In genomic region chr2:62485780-62486765, GRCh38 we compare ENCODE assay signal across 13 cellular contexts. TPM values are rescaled to one million over a fixed set of nuclear protein-coding genes. Genes with fewer than 3 reads are reported as not detected.
A peak's percentile ranks its signal among the peaks of the same experiment; 100 is the strongest.
DNase-seq lines count a peak whose midpoint lies in the region; ATAC-seq and TF ChIP-seq lines count a peak whose summit lies in the region.
"Had no signal": no experiment of that assay in that cellular context is flagged by ENCODE, and none has a peak within 500 bp of the region (broad histone marks: within the 10 kb centered on the region; RNA-seq: fewer than 3 reads in every experiment).

No MANE protein-coding gene starts in this region.

- no peak for TF ChIP-seq CTCF in GM23338 (conservative IDR thresholded peaks at IDR 0.05; ENCODE audit: low read depth in 2 of 2)
- TF ChIP-seq CTCF in breast epithelium (IDR thresholded peaks at IDR 0.05) = no peak
- TF ChIP-seq CTCF in heart right ventricle (IDR thresholded peaks at IDR 0.05) = no peak
- TF ChIP-seq CTCF in progenitor cell of endocrine pancreas (IDR thresholded peaks at IDR 0.05; ENCODE audit: unreplicated experiment) = no peak

- no peak for DNase-seq in GM23338 (ENCODE audit: low spot score)
- no peak for DNase-seq in breast epithelium (ENCODE audit: low spot score in 2 of 2)
- no peak for DNase-seq in heart right ventricle
- DNase-seq in progenitor cell of endocrine pancreas (ENCODE audit: low spot score, unreplicated experiment) = no peak
- DNase-seq in AG08396 (ENCODE audit: low spot score) = no peak
- no peak for DNase-seq in kidney glomerular epithelial cell (lab: John Stamatoyannopoulos, UW)
- DNase-seq in NCI-H1436 (lab: John Stamatoyannopoulos, UW) = no peak
- DNase-seq in hypothalamus (lab: John Stamatoyannopoulos, UW) = no peak
- DNase-seq: activated CD8-positive, alpha-beta T cell treated with anti-CD3 and anti-CD28 coated beads, Interleukin-2, amount 10 ng/mL, durations not matched to agents 7 days and 5 days; activated naive CD4-positive, alpha-beta T cell; stimulated activated CD4-positive, alpha-beta T cell treated with anti-CD3 and anti-CD28 coated beads, Interleukin-12 subunit alpha, Interleukin-12 subunit beta, amount 100 ng/mL, for 4 hours; T1000 had no signal

- H3K36me3 Mint-ChIP-seq in GM23338 (ENCODE audit: low read depth) (no peaks in the 10 kb centered on the region), progenitor cell of endocrine pancreas (ENCODE audit: insufficient read depth) (no peaks in the 10 kb centered on the region)
- H3K36me3 Mint-ChIP-seq: neural progenitor cell had no signal

- H3K4me2 ChIP-seq in GM23338 = no peak overlapping the region
- H3K4me2 ChIP-seq: neural progenitor cell had no signal

- no peaks in the 10 kb centered on the region for H3K79me2 ChIP-seq in GM23338 (replicated peaks; ENCODE audit: insufficient read depth)

- H3K9me2 ChIP-seq in GM23338 (ENCODE audit: insufficient read depth) = no peaks in the 10 kb centered on the region

- no peaks in the 10 kb centered on the region for H4K20me1 ChIP-seq in GM23338 (replicated peaks; ENCODE audit: insufficient read depth)

- H3K27ac ChIP-seq in GM23338 (ENCODE audit: low read depth) (no peak overlapping the region), breast epithelium (peak overlapping the region; percentile 6 to 48), heart right ventricle (peak overlapping the region in 9 of 10 donors; percentile 14 to 58 (median 30))
- H3K27ac ChIP-seq: neural progenitor cell had no signal

- intact Hi-C loops in breast epithelium (cut with DNase I; ENCODE audit: low total_unique reads) = no loop called here
- intact Hi-C loops in heart right ventricle (cut with DNase I) = no loop called here

- H3K9me3 ChIP-seq in breast epithelium (no peaks in the 10 kb centered on the region), heart right ventricle (no peaks in the 10 kb centered on the region)

- H3K4me3 Mint-ChIP-seq in GM23338 = no peak overlapping the region
- H3K4me3 Mint-ChIP-seq in progenitor cell of endocrine pancreas (ENCODE audit: low read depth) = no peak overlapping the region
- H3K4me3 Mint-ChIP-seq: activated CD8-positive, alpha-beta T cell treated with anti-CD3 and anti-CD28 coated beads, Interleukin-2, amount 10 ng/mL, durations not matched to agents 7 days and 5 days; neural progenitor cell had no signal

- no peak for TF ChIP-seq POLR2A in breast epithelium (IDR thresholded peaks at IDR 0.05)

- H2AFZ ChIP-seq in GM23338 = peak overlapping the region; percentile 83; the same call in 1 of the 2 replicates
- H2AFZ ChIP-seq: neural progenitor cell had no signal

- H3K4me1 Mint-ChIP-seq in GM23338 (peaks cover 15% of the 10 kb centered on the region), progenitor cell of endocrine pancreas (ENCODE audit: low read depth) (peaks cover 12% of the 10 kb centered on the region)

- H3K36me3 ChIP-seq in GM23338 (ENCODE audit: insufficient read depth) = no peaks in the 10 kb centered on the region
- no peaks in the 10 kb centered on the region for H3K36me3 ChIP-seq in breast epithelium
- H3K36me3 ChIP-seq in heart right ventricle = no peaks in the 10 kb centered on the region
- H3K36me3 ChIP-seq: neural progenitor cell had no signal

- ATAC-seq in GM23338 = no peak
- peak in 6 of 8 donors; percentile 50 to 83 (median 68) for ATAC-seq in heart right ventricle
- ATAC-seq: activated CD8-positive, alpha-beta T cell treated with anti-CD3 and anti-CD28 coated beads, Interleukin-2, amount 10 ng/mL, durations not matched to agents 7 days and 5 days had no signal

- H3K9me3 Mint-ChIP-seq in GM23338 (no peaks in the 10 kb centered on the region), progenitor cell of endocrine pancreas (ENCODE audit: low read depth) (no peaks in the 10 kb centered on the region)
- H3K9me3 Mint-ChIP-seq: neural progenitor cell had no signal

- WGBS in heart right ventricle, 2 donors = 48 to 56% methylated on average over 6 of the region's 6 CpGs

- H3K4me1 ChIP-seq in GM23338 (ENCODE audit: insufficient read depth) (no peaks in the 10 kb centered on the region; the same call in 1 of the 2 replicates), breast epithelium (no peaks in the 10 kb centered on the region), heart right ventricle (peaks cover 10 to 25% (median 19%) of the 10 kb centered on the region in 9 donors)

- H3K27me3 Mint-ChIP-seq in GM23338 (ENCODE audit: insufficient read depth, low read depth, poor library complexity) (no peaks in the 10 kb centered on the region), progenitor cell of endocrine pancreas (no peaks in the 10 kb centered on the region)

- no peak overlapping the region for H3K4me3 ChIP-seq in GM23338
- H3K4me3 ChIP-seq in breast epithelium = no peak overlapping the region
- no peak overlapping the region for H3K4me3 ChIP-seq in heart right ventricle
- H3K4me3 ChIP-seq: neural progenitor cell had no signal

- H3K27me3 ChIP-seq in GM23338 (ENCODE audit: insufficient read depth) = no peaks in the 10 kb centered on the region
- H3K27me3 ChIP-seq in breast epithelium = no peaks in the 10 kb centered on the region
- H3K27me3 ChIP-seq in heart right ventricle = no peaks in the 10 kb centered on the region
- H3K27me3 ChIP-seq: neural progenitor cell had no signal

- no peaks in the 10 kb centered on the region for H3F3A ChIP-seq in GM23338 (replicated peaks; ENCODE audit: low read depth)

- H3K27ac Mint-ChIP-seq in GM23338 (no peak overlapping the region), progenitor cell of endocrine pancreas (peak overlapping the region; percentile 0)
- H3K27ac Mint-ChIP-seq: activated CD8-positive, alpha-beta T cell treated with anti-CD3 and anti-CD28 coated beads, Interleukin-2, amount 10 ng/mL, durations not matched to agents 7 days and 5 days; neural progenitor cell had no signal

TF ChIP-seq in GM23338, 12 proteins besides CTCF, POLR2A, EP300 and RAD21 (continues in another document):
- no peak for TF ChIP-seq ZNF462 (CRISPR knock-in tag; IDR thresholded peaks at IDR 0.05)
- TF ChIP-seq ZNF114 (CRISPR knock-in tag; IDR thresholded peaks at IDR 0.05) = no peak
- no peak for TF ChIP-seq STAT1 (IDR thresholded peaks at IDR 0.05; ENCODE audit: unreplicated experiment)
- no peak for TF ChIP-seq NANOG (IDR thresholded peaks at IDR 0.05; ENCODE audit: borderline replicate concordance)

RNA-seq across cellular contexts. Expression of gene TMEM17, which starts 19.9 kb away (rescaled TPM):
- 0.94 and 3.0 TPM in 2 replicates for total RNA-seq in GM23338 (2014; rRNA removed; shearing (Covaris generic))
- polyA plus RNA-seq in GM23338 (2016; fragmentation: Nextera tagmentation; extraction: Ambion mirVana) (1.2 and 1.7 TPM in 2 replicates), heart right ventricle (under 1 TPM; 0.66 to 0.93 TPM)
- total RNA-seq in breast epithelium (1 to 10 TPM in 2 of 3 donors, under 1 TPM in 1; 0.33 to 3.4 (median 2.3) TPM), heart right ventricle (1 to 10 TPM; 1.2 to 3.2 (median 2.2) TPM), progenitor cell of endocrine pancreas (4.8 and 5.9 TPM in 2 replicates)
- total RNA-seq: activated CD8-positive, alpha-beta T cell treated with anti-CD3 and anti-CD28 coated beads, Interleukin-2, amount 10 ng/mL, durations not matched to agents 7 days and 5 days had no signal
